Comparison of ENCODE assay signal across 15 cellular contexts in genomic region chr11:94948070-94948617, GRCh38. TPM values are rescaled to one million over a fixed set of nuclear protein-coding genes. Genes with fewer than 3 reads are reported as not detected.
DNase-seq lines count a peak whose midpoint lies in the region; ATAC-seq, FAIRE-seq and TF ChIP-seq lines count a peak whose summit lies in the region.
"Had no signal": no experiment of that assay in that cellular context is flagged by ENCODE, and none has a peak within 500 bp of the region (broad histone marks: within the 10 kb centered on the region; RNA-seq: fewer than 3 reads in every experiment).

No MANE protein-coding gene starts in this region.

- H3K79me2 ChIP-seq in ACC112 (ENCODE audit: control insufficient read depth, insufficient read depth, low read length, unreplicated experiment) (no peaks in the 10 kb centered on the region), SK-N-SH (ENCODE audit: insufficient read depth) (no peaks in the 10 kb centered on the region), trophoblast cell (ENCODE audit: control insufficient read depth, insufficient read depth, low read length, poor library complexity) (no peaks in the 10 kb centered on the region)

- POLR2A ChIA-PET in SK-N-SH (lab: Yijun Ruan, JAX) = no interaction called here

- TF ChIP-seq EP300 in SK-N-SH (IDR thresholded peaks at IDR 0.05; ENCODE audit: borderline replicate concordance in 1 of 2, low read depth in 1 of 2, low read length in 1 of 2) = no peak

- no peak overlapping the region for H3K18ac ChIP-seq in trophoblast cell (ENCODE audit: low read length)

- WGBS in SK-N-SH (ENCODE audit: low lambda C conversion rate) = 41% methylated on average over 4 of the region's 4 CpGs
- WGBS in small intestine, 3 donors = 61 to 76% (median 63%) methylated on average over 4 of the region's 4 CpGs
- no CpG with 5 or more reads among the region's 4 CpGs for WGBS in trophoblast cell (ENCODE audit: extremely low coverage, insufficient coverage, insufficient read length)

- H3K23ac ChIP-seq in trophoblast cell (ENCODE audit: low read length) = no peak overlapping the region

- no peak overlapping the region for H2AK5ac ChIP-seq in trophoblast cell (ENCODE audit: low read length)

- TF ChIP-seq CTCF in SK-N-SH (IDR thresholded peaks at IDR 0.05) (no peak), fibroblast of the aortic adventitia (IDR thresholded peaks at IDR 0.05; ENCODE audit: insufficient read depth, low read length) (no peak)

- no peak overlapping the region for H3K14ac ChIP-seq in trophoblast cell (ENCODE audit: low read length)

- ATAC-seq in GM18517 (IDR thresholded peaks at IDR 0.05; ENCODE audit: unreplicated experiment) = no peak
- ATAC-seq: left lobe of liver had no signal

- FAIRE-seq in H54 (lab: Jason Lieb, UNC) = peak; percentile 73
- no peak for FAIRE-seq in small intestine (lab: Jason Lieb, UNC)

- H3F3A ChIP-seq in SK-N-SH (replicated peaks; ENCODE audit: insufficient read depth) = no peaks in the 10 kb centered on the region

- TF ChIP-seq POLR2A in H54 (IDR thresholded peaks at IDR 0.05; ENCODE audit: low read depth, low read length) = no peak

- H3K36me3 ChIP-seq in ACC112 (ENCODE audit: insufficient read depth, low read length) (no peaks in the 10 kb centered on the region), SK-N-SH (replicated peaks in 1 of 2; ENCODE audit: control insufficient read depth in 1 of 2, insufficient read depth in 2 of 2, low read length in 1 of 2) (no peaks in the 10 kb centered on the region), small intestine (ENCODE audit: control insufficient read depth in 2 of 2, insufficient read depth in 2 of 2, low read length in 2 of 2) (no peaks in the 10 kb centered on the region), trophoblast cell (ENCODE audit: control insufficient read depth in 1 of 2, insufficient read depth in 2 of 2, low read length in 2 of 2) (no peaks in the 10 kb centered on the region)
- H3K36me3 ChIP-seq: BE2C, cardiac muscle cell had no signal

- no peaks in the 10 kb centered on the region for H3K9me3 ChIP-seq in SK-N-SH
- H3K9me3 ChIP-seq in small intestine (ENCODE audit: control insufficient read depth, low read depth) = no peaks in the 10 kb centered on the region
- peaks cover 2% of the 10 kb centered on the region for H3K9me3 ChIP-seq in trophoblast cell (ENCODE audit: insufficient read depth, low read depth, low read length)
- H3K9me3 ChIP-seq: BE2C had no signal

- H3K9me2 ChIP-seq in SK-N-SH = no peaks in the 10 kb centered on the region

- H3K27ac ChIP-seq in ACC112 (ENCODE audit: low read depth, low read length) (no peak overlapping the region), SK-N-SH (ENCODE audit: low read depth in 2 of 2, low read length in 1 of 2) (peak overlapping the region in 1 of 2 experiments; percentile 57; a peak in 2 of 4 replicates), small intestine (ENCODE audit: low read depth in 1 of 2, low read length in 1 of 2) (no peak overlapping the region), trophoblast cell (ENCODE audit: low read depth, low read length) (no peak overlapping the region)
- H3K27ac ChIP-seq: cardiac muscle cell, PC-9 had no signal

- no peak overlapping the region for H2BK12ac ChIP-seq in trophoblast cell (ENCODE audit: low read length)

- no peak for TF ChIP-seq RAD21 in SK-N-SH (IDR thresholded peaks at IDR 0.05; ENCODE audit: low read length)

- H3K4me1 ChIP-seq in ACC112 (ENCODE audit: control insufficient read depth, insufficient read depth, low read length, unreplicated experiment) = no peaks in the 10 kb centered on the region
- H3K4me1 ChIP-seq in SK-N-SH (ENCODE audit: control insufficient read depth in 1 of 2, insufficient read depth in 2 of 2, low read depth in 1 of 2, low read length in 1 of 2) = no peaks in the 10 kb centered on the region
- no peaks in the 10 kb centered on the region for H3K4me1 ChIP-seq in small intestine (ENCODE audit: control insufficient read depth in 2 of 2, insufficient read depth in 1 of 2, low read depth in 1 of 2, low read length in 1 of 2)
- peaks cover 0 to 2% of the 10 kb centered on the region in 2 experiments for H3K4me1 ChIP-seq in trophoblast cell (ENCODE audit: control insufficient read depth in 1 of 2, insufficient read depth in 2 of 2, low read length in 2 of 2)
- H3K4me1 ChIP-seq: BE2C had no signal

- no peaks in the 10 kb centered on the region for H3K79me1 ChIP-seq in trophoblast cell (ENCODE audit: low read length)

- H4K12ac ChIP-seq in trophoblast cell (ENCODE audit: low read depth, low read length) = no peak overlapping the region

- H2BK120ac ChIP-seq in trophoblast cell (ENCODE audit: insufficient read depth, low read length, poor library complexity) = no peak overlapping the region

- no peak overlapping the region for H4K8ac ChIP-seq in trophoblast cell (ENCODE audit: low read depth, low read length)

- H3K4ac ChIP-seq in trophoblast cell (ENCODE audit: low read depth, low read length) = no peak overlapping the region

- H3K4me3 ChIP-seq in ACC112 (ENCODE audit: low read depth, low read length) (no peak overlapping the region), SK-N-SH (ENCODE audit: low read depth in 2 of 2, low read length in 1 of 2) (no peak overlapping the region), fibroblast of the aortic adventitia (ENCODE audit: low read depth, low read length) (no peak overlapping the region), small intestine (ENCODE audit: low read depth in 1 of 2, low read length in 2 of 2) (no peak overlapping the region), trophoblast cell (ENCODE audit: low read depth, low read length) (no peak overlapping the region)
- H3K4me3 ChIP-seq: cardiac muscle cell, PC-9 had no signal

- CTCF ChIA-PET in SK-N-SH (lab: Yijun Ruan, JAX) = interaction anchor here (1.2 to 1.4 kb wide), 2 partner anchors 20 to 325 kb away, joined by 3 to 5 read pairs; no protein-coding TSS in a partner anchor

- H2AFZ ChIP-seq in ACC112 (ENCODE audit: low read length, unreplicated experiment) (peak overlapping the region; percentile 15), SK-N-SH (ENCODE audit: low read depth) (0 out of 2 replicates have a peak overlapping the region, but pooled peaks have one; percentile 37), trophoblast cell (ENCODE audit: insufficient read depth, low read length, poor library complexity) (no peak overlapping the region)
- H2AFZ ChIP-seq: PC-9 had no signal

- no peak overlapping the region for H2BK5ac ChIP-seq in trophoblast cell (ENCODE audit: low read depth, low read length, poor library complexity)

- H3K9ac ChIP-seq in SK-N-SH (no peak overlapping the region), trophoblast cell (ENCODE audit: low read length) (no peak overlapping the region)

- H3K4me2 ChIP-seq in SK-N-SH (no peak overlapping the region), trophoblast cell (ENCODE audit: low read length) (no peak overlapping the region)
- H3K4me2 ChIP-seq: PC-9 had no signal

- DNase-seq in H54 (ENCODE audit: insufficient read length, low spot score) (no peak), SK-N-SH (no peak), fibroblast of the aortic adventitia (ENCODE audit: low read depth) (peak; percentile 68), small intestine (no peak), NCI-H2029 (lab: John Stamatoyannopoulos, UW) (no peak), trophoblast cell (no peak)
- DNase-seq: BE2C; NCI-H1694 treated with DMSO at 0.1 percent for 48 hours; stimulated activated CD4-positive, alpha-beta T cell treated with anti-CD3 and anti-CD28 coated beads, Interleukin-1b, Interleukin-23, amount 100 ng/mL, for 48 hours; stimulated activated naive CD4-positive, alpha-beta T cell treated with Interleukin-2 at 50 U/mL for 16 hours had no signal

- H3K27me3 ChIP-seq in ACC112 (ENCODE audit: insufficient read depth, low read length) (no peaks in the 10 kb centered on the region), SK-N-SH (ENCODE audit: insufficient read depth) (no peaks in the 10 kb centered on the region), small intestine (ENCODE audit: control insufficient read depth in 2 of 2, insufficient read depth in 2 of 2, low read length in 2 of 2) (no peaks in the 10 kb centered on the region), trophoblast cell (ENCODE audit: insufficient read depth, low read length) (no peaks in the 10 kb centered on the region)
- H3K27me3 ChIP-seq: BE2C had no signal

- no peaks in the 10 kb centered on the region for H4K20me1 ChIP-seq in SK-N-SH (ENCODE audit: insufficient read depth)

- no peak overlapping the region for H4K91ac ChIP-seq in trophoblast cell (ENCODE audit: low read depth, low read length)

TF ChIP-seq in SK-N-SH, 30 proteins besides CTCF, POLR2A, EP300 and RAD21 (continues in another document):
- TF ChIP-seq NFIC (IDR thresholded peaks at IDR 0.05; ENCODE audit: borderline replicate concordance) (no peak), RCOR1 (IDR thresholded peaks at IDR 0.05; ENCODE audit: low read length) (no peak), EZH2phosphoT487 (IDR thresholded peaks at IDR 0.05; ENCODE audit: borderline replicate concordance, low read depth) (no peak), TEAD4 (IDR thresholded peaks at IDR 0.05; ENCODE audit: borderline replicate concordance, insufficient read depth) (no peak), FOXM1 (IDR thresholded peaks at IDR 0.05; ENCODE audit: low read depth) (no peak), CHD2 (IDR thresholded peaks at IDR 0.05; ENCODE audit: low read length, partially characterized antibody) (no peak), RXRA (IDR thresholded peaks at IDR 0.05; ENCODE audit: borderline replicate concordance, low read depth) (no peak), ELF1 (IDR thresholded peaks at IDR 0.05) (no peak)

RNA-seq across cellular contexts. Expression of gene CWC15, which starts 25.2 kb away (rescaled TPM):
- 27.0 and 33.5 TPM in 2 replicates for polyA plus RNA-seq in SK-N-SH (2012; rRNA removed)
- polyA plus RNA-seq in SK-N-SH (2012; cell fraction: cytosol; rRNA removed) = 36.1 and 44.8 TPM in 2 replicates
- polyA plus RNA-seq in SK-N-SH (2012; cell fraction: nucleus; rRNA removed) = 15.6 and 31.9 TPM in 2 replicates
- total RNA-seq in fibroblast of the aortic adventitia (ENCODE audit: low replicate concordance) = 48.4 and 61.7 TPM in 2 replicates
- 10 to 100 TPM; 44.5 to 78.9 (median 46.2) TPM for polyA plus RNA-seq in small intestine
- 93.7 and 96.4 TPM in 2 replicates for polyA plus RNA-seq in trophoblast cell (2013)

RNA-seq across cellular contexts. Expression of gene KDM4D, which starts 25.4 kb away (rescaled TPM):
- polyA plus RNA-seq in SK-N-SH (2012; rRNA removed) = 1.1 and 1.2 TPM in 2 replicates
- polyA plus RNA-seq in SK-N-SH (2012; cell fraction: cytosol; rRNA removed) = 0.80 and 0.97 TPM in 2 replicates
- polyA plus RNA-seq in SK-N-SH (2012; cell fraction: nucleus; rRNA removed) = 0.75 and 0.89 TPM in 2 replicates
- 0.08 and 1.1 TPM in 2 replicates for total RNA-seq in fibroblast of the aortic adventitia (ENCODE audit: low replicate concordance)
- under 1 TPM in 2 of 3 donors, not detected in 1; 0.27 to 0.54 TPM for polyA plus RNA-seq in small intestine
- polyA plus RNA-seq in trophoblast cell (2013) = 0.82 and 0.97 TPM in 2 replicates
